14 cellular contexts compared by ENCODE assay signal in genomic region chr7:140238778-140239652, GRCh38.
DNase-seq lines count a peak whose midpoint lies in the region; ATAC-seq and TF ChIP-seq lines count a peak whose summit lies in the region.
"Had no signal": no experiment of that assay in that cellular context is flagged by ENCODE, and none has a peak within 500 bp of the region (broad histone marks: within the 10 kb centered on the region; RNA-seq: fewer than 3 reads in every experiment).

No MANE protein-coding gene starts in this region.

- ATAC-seq in upper lobe of right lung (peak; percentile 22), HG03196 (IDR thresholded peaks at IDR 0.05; ENCODE audit: unreplicated experiment) (no peak), HG02852 (IDR thresholded peaks at IDR 0.05; ENCODE audit: unreplicated experiment) (no peak)
- ATAC-seq: gastrocnemius medialis had no signal

- H3K27ac ChIP-seq in breast epithelium (no peak overlapping the region), duodenal mucosa (ENCODE audit: low read depth, low read length) (peak overlapping the region; percentile 76), upper lobe of right lung (no peak overlapping the region)
- H3K27ac ChIP-seq: gastrocnemius medialis had no signal

- no TSS peak for BruUV-seq in MCF 10A (replicated peaks; lab: Mats Ljungman, UMichigan)

- H3K4me3 Mint-ChIP-seq in MCF 10A (ENCODE audit: unreplicated experiment): no peak overlapping the region
- H3K4me3 Mint-ChIP-seq: activated CD8-positive, alpha-beta T cell treated with anti-CD3 and anti-CD28 coated beads for 36 hours; activated naive CD4-positive, alpha-beta T cell treated with anti-CD3 and anti-CD28 coated beads, Interleukin-2, amount 50 U/mL, for 24 hours had no signal

- no peaks in the 10 kb centered on the region for H3K27me3 ChIP-seq in breast epithelium
- H3K27me3 ChIP-seq in duodenal mucosa (ENCODE audit: control insufficient read depth in 1 of 2, insufficient read depth in 2 of 2, low read length in 2 of 2): no peaks in the 10 kb centered on the region
- no peaks in the 10 kb centered on the region for H3K27me3 ChIP-seq in upper lobe of right lung
- H3K27me3 ChIP-seq: gastrocnemius medialis had no signal

- no peaks in the 10 kb centered on the region for H3K4me1 Mint-ChIP-seq in MCF 10A (ENCODE audit: insufficient read depth, unreplicated experiment)

- H3K4me1 ChIP-seq in breast epithelium (no peaks in the 10 kb centered on the region), duodenal mucosa (ENCODE audit: control insufficient read depth in 1 of 2, insufficient read depth in 2 of 2, low read length in 2 of 2) (peaks cover 60 to 69% of the 10 kb centered on the region in 2 donors), upper lobe of right lung (peaks cover 7% of the 10 kb centered on the region)
- H3K4me1 ChIP-seq: gastrocnemius medialis had no signal

- no peak overlapping the region for H3K27ac Mint-ChIP-seq in MCF 10A (ENCODE audit: low read depth, unreplicated experiment)
- H3K27ac Mint-ChIP-seq: activated CD8-positive, alpha-beta T cell treated with anti-CD3 and anti-CD28 coated beads for 36 hours; activated naive CD4-positive, alpha-beta T cell treated with anti-CD3 and anti-CD28 coated beads, Interleukin-2, amount 50 U/mL, for 24 hours had no signal

- intact Hi-C loops in MCF 10A (cut with micrococcal nuclease): no loop called here
- intact Hi-C loops in breast epithelium (cut with DNase I; ENCODE audit: low total_unique reads): no loop called here
- intact Hi-C loops in upper lobe of right lung (cut with DNase I): no loop called here

- H3K9me3 ChIP-seq in breast epithelium: no peaks in the 10 kb centered on the region
- H3K9me3 ChIP-seq in duodenal mucosa (ENCODE audit: control insufficient read depth in 1 of 2, low read length in 2 of 2): no peaks in the 10 kb centered on the region
- H3K9me3 ChIP-seq in upper lobe of right lung: no peaks in the 10 kb centered on the region
- H3K9me3 ChIP-seq: gastrocnemius medialis had no signal

- H3K9me3 Mint-ChIP-seq in MCF 10A (ENCODE audit: unreplicated experiment): no peaks in the 10 kb centered on the region
- H3K9me3 Mint-ChIP-seq: activated CD8-positive, alpha-beta T cell treated with anti-CD3 and anti-CD28 coated beads for 36 hours; activated naive CD4-positive, alpha-beta T cell treated with anti-CD3 and anti-CD28 coated beads, Interleukin-2, amount 50 U/mL, for 24 hours had no signal

- H3K36me3 Mint-ChIP-seq in MCF 10A (ENCODE audit: insufficient read depth, unreplicated experiment): no peaks in the 10 kb centered on the region
- H3K36me3 Mint-ChIP-seq: activated naive CD4-positive, alpha-beta T cell treated with anti-CD3 and anti-CD28 coated beads, Interleukin-2, amount 50 U/mL, for 24 hours had no signal

- DNase-seq in MCF 10A (ENCODE audit: unreplicated experiment) (peak; percentile 38), breast epithelium (ENCODE audit: low spot score in 2 of 2) (no peak), NCI-H2171 (lab: John Stamatoyannopoulos, UW) (peak; percentile 97), upper lobe of right lung (no peak), medulla oblongata (ENCODE audit: extremely low spot score) (no peak)
- DNase-seq: gastrocnemius medialis; GF-D8; NCI-H226; stimulated activated CD4-positive, alpha-beta T cell treated with anti-CD3 and anti-CD28 coated beads, Interleukin-2, amount 100 ng/mL, for 24 hours had no signal

- POLR2A ChIA-PET in MCF 10A (lab: Yijun Ruan, JAX): interaction anchor here (0.6 kb wide), 1 partner anchor 40 kb away, joined by 4 read pairs; no protein-coding TSS in a partner anchor

- H3K36me3 ChIP-seq in breast epithelium: no peaks in the 10 kb centered on the region
- no peaks in the 10 kb centered on the region for H3K36me3 ChIP-seq in duodenal mucosa (ENCODE audit: control insufficient read depth in 1 of 2, insufficient read depth in 2 of 2, low read length in 2 of 2)
- H3K36me3 ChIP-seq in upper lobe of right lung: no peaks in the 10 kb centered on the region
- H3K36me3 ChIP-seq: gastrocnemius medialis had no signal

- no peaks in the 10 kb centered on the region for H3K27me3 Mint-ChIP-seq in MCF 10A (ENCODE audit: insufficient read depth, unreplicated experiment)
- H3K27me3 Mint-ChIP-seq: activated CD8-positive, alpha-beta T cell treated with anti-CD3 and anti-CD28 coated beads for 36 hours; activated naive CD4-positive, alpha-beta T cell treated with anti-CD3 and anti-CD28 coated beads, Interleukin-2, amount 50 U/mL, for 24 hours had no signal

- no peak for TF ChIP-seq POLR2A in breast epithelium (IDR thresholded peaks at IDR 0.05)

- CTCF ChIA-PET in MCF 10A (lab: Yijun Ruan, JAX): interaction anchor here (0.6 to 0.7 kb wide), 4 partner anchors 206 to 576 kb away, joined by 3 to 4 read pairs (median 3); no protein-coding TSS in a partner anchor

- no peak overlapping the region for H3K4me3 ChIP-seq in breast epithelium
- no peak overlapping the region for H3K4me3 ChIP-seq in duodenal mucosa (ENCODE audit: low read depth in 1 of 2, low read length in 2 of 2)
- H3K4me3 ChIP-seq in upper lobe of right lung: no peak overlapping the region
- H3K4me3 ChIP-seq: gastrocnemius medialis had no signal

- no peak for TF ChIP-seq CTCF in MCF 10A (IDR thresholded peaks at IDR 0.05; ENCODE audit: unreplicated experiment)
- no peak for TF ChIP-seq CTCF in breast epithelium (IDR thresholded peaks at IDR 0.05)
- no peak for TF ChIP-seq CTCF in upper lobe of right lung (IDR thresholded peaks at IDR 0.05)

- peak overlapping the region; percentile 16 to 66 for H3K9ac ChIP-seq in duodenal mucosa (ENCODE audit: low read depth in 1 of 2, low read length in 2 of 2)

Comparison
In these comparisons a context has a peak if more than half of its experiments do, and no peak if none do; other contexts are left out.
1. DNase-seq: peak in MCF 10A (single experiment) and NCI-H2171 (single experiment); none in breast epithelium (0 of 2), upper lobe of right lung (single experiment) and medulla oblongata (single experiment).